Comparison of ENCODE assay signal across 1 cellular context in genomic region chr5:151251621-151252020, GRCh38.
TF ChIP-seq lines count a peak whose summit lies in the region.

No MANE protein-coding gene starts in this region.

TF ChIP-seq in GM23338, 12 proteins besides CTCF, POLR2A, EP300 and RAD21 (continued from another document):
- TF ChIP-seq ZNF462 (CRISPR knock-in tag; IDR thresholded peaks at IDR 0.05), result no peak
- TF ChIP-seq POLR2AphosphoS5 (IDR thresholded peaks at IDR 0.05; ENCODE audit: low read depth), result no peak
- no peak for TF ChIP-seq EZH2phosphoT487 (IDR thresholded peaks at IDR 0.05; ENCODE audit: unreplicated experiment)
- no peak for TF ChIP-seq CREB1 (CRISPR knock-in tag; IDR thresholded peaks at IDR 0.05; ENCODE audit: low read depth)
